In the genomic region with DNA sequence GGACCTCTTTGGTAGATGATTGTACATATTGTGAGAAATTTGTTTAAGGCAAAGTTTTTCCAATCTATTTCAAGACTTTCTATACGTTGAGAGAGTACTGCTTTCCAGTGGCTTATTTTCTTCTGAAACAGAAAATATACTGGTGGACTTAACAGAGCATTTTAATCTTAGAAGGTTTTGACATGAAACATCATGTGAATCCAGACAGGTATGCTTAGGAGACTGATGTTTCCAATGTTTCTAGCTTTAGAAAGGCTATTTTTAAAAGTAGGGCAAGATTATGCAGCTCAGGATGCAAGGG, we compare ENCODE assay signal across 11 cellular contexts.
DNase-seq lines count a peak whose midpoint lies in the region; ATAC-seq and TF ChIP-seq lines count a peak whose summit lies in the region.
"Had no signal": no experiment of that assay in that cellular context is flagged by ENCODE, and none has a peak within 500 bp of the region (broad histone marks: within the 10 kb centered on the region; RNA-seq: fewer than 3 reads in every experiment).

No MANE protein-coding gene starts in this region.

- CTCF ChIA-PET in WTC11 (lab: Charles Lee), result interaction anchor here (0.6 to 1.6 kb wide), 18 partner anchors 9 to 950 kb away, joined by 3 to 12 read pairs (median 4); no protein-coding TSS in a partner anchor

- no peak overlapping the region for H3K27ac Mint-ChIP-seq in WTC11
- peak overlapping the region; percentile 88 to 96 (median 94) for H3K27ac Mint-ChIP-seq in immature natural killer cell

- H3K4me1 Mint-ChIP-seq in WTC11 (peaks cover 57% of the 10 kb centered on the region), immature natural killer cell (peaks cover 83 to 98% of the 10 kb centered on the region in 2 donors)

- H3K4me3 Mint-ChIP-seq in WTC11, result no peak overlapping the region
- peak overlapping the region; percentile 45 to 96 (median 92) for H3K4me3 Mint-ChIP-seq in immature natural killer cell

- H3K27ac ChIP-seq in cardiac muscle cell (peak overlapping the region; percentile 93), tibial artery (peak overlapping the region; percentile 23 to 86)

- TF ChIP-seq CTCF in cardiac muscle cell (IDR thresholded peaks at IDR 0.05; ENCODE audit: low read depth, low read length) (no peak), WTC11 (IDR thresholded peaks at IDR 0.05) (no peak), tibial artery (IDR thresholded peaks at IDR 0.05) (no peak)

- H3K27me3 Mint-ChIP-seq in WTC11 (ENCODE audit: low read depth) (no peaks in the 10 kb centered on the region), immature natural killer cell (ENCODE audit: low read depth in 3 of 3) (peaks cover 4 to 20% (median 10%) of the 10 kb centered on the region in 3 donors)

- H3K36me3 ChIP-seq in cardiac muscle cell (peaks cover 3% of the 10 kb centered on the region), tibial artery (peaks cover 28 to 40% (median 30%) of the 10 kb centered on the region in 3 donors)

- H3K27me3 ChIP-seq in cardiac muscle cell, result no peaks in the 10 kb centered on the region
- no peaks in the 10 kb centered on the region for H3K27me3 ChIP-seq in tibial artery
- H3K27me3 ChIP-seq: MG63 had no signal

- H3K9me3 ChIP-seq in cardiac muscle cell (ENCODE audit: low read depth) (no peaks in the 10 kb centered on the region), tibial artery (no peaks in the 10 kb centered on the region)
- H3K9me3 ChIP-seq: MG63 had no signal

- H3K4me3 ChIP-seq in cardiac muscle cell, result no peak overlapping the region
- H3K4me3 ChIP-seq in tibial artery, result no peak overlapping the region
- H3K4me3 ChIP-seq: lung, MG63 had no signal

- DNase-seq in cardiac muscle cell (ENCODE audit: low read depth in 1 of 2, low spot score in 1 of 2) (no peak), left cardiac atrium (no peak), WTC11 (ENCODE audit: low spot score) (no peak), immature natural killer cell (no peak), tibial artery (no peak)
- DNase-seq in stimulated activated CD4-positive, alpha-beta T cell treated with anti-CD3 and anti-CD28 coated beads, Interleukin-2, amount 100 ng/mL, for 24 hours, result no peak
- no peak for DNase-seq in stimulated activated CD4-positive, alpha-beta T cell treated with anti-CD3 and anti-CD28 coated beads, Interleukin-2, amount 100 ng/mL, for 48 hours
- DNase-seq: activated CD8-positive, alpha-beta memory T cell treated with anti-CD3 and anti-CD28 coated beads, Interleukin-2, amount 50 U/mL, for 4 hours; MG63 had no signal

- H3K4me1 ChIP-seq in cardiac muscle cell (ENCODE audit: low read depth) (peaks cover 34% of the 10 kb centered on the region), tibial artery (peaks cover 0 to 89% (median 47%) of the 10 kb centered on the region in 4 donors)

- H3K36me3 Mint-ChIP-seq in WTC11 (0 out of 2 replicates have a peak, but pooled peaks cover 4% of the 10 kb centered on the region), immature natural killer cell (peaks cover 12 to 20% (median 14%) of the 10 kb centered on the region in 3 donors)

- no peak for ATAC-seq in left cardiac atrium
- no peak for ATAC-seq in WTC11
- no peak for ATAC-seq in SK-N-SH treated with all-trans-retinoic acid at 6 μM for 48 hours

- intact Hi-C loops in left cardiac atrium (cut with DNase I) (loop anchor here (1.0 to 5.0 kb wide), 4 partner anchors 174 to 720 kb away; no protein-coding TSS in a partner anchor), tibial artery (cut with DNase I; ENCODE audit: low total_unique reads) (loop anchor here (5.0 kb wide), 2 partner anchors 176 to 676 kb away; no protein-coding TSS in a partner anchor)

- POLR2A ChIA-PET in WTC11 (lab: Charles Lee), result no interaction called here

- no peaks in the 10 kb centered on the region for H3K9me3 Mint-ChIP-seq in WTC11
- H3K9me3 Mint-ChIP-seq in immature natural killer cell, result no peaks in the 10 kb centered on the region

TF ChIP-seq in WTC11, 78 proteins besides CTCF, POLR2A, EP300 and RAD21 (continues in another document):
- no peak for TF ChIP-seq ERG (CRISPR knock-in tag; IDR thresholded peaks at IDR 0.05)
- TF ChIP-seq FOXK1 (CRISPR knock-in tag; IDR thresholded peaks at IDR 0.05), result no peak
- no peak for TF ChIP-seq SMAD4 (CRISPR knock-in tag; IDR thresholded peaks at IDR 0.05)
- no peak for TF ChIP-seq NFE2L1 (CRISPR knock-in tag; IDR thresholded peaks at IDR 0.05)
- no peak for TF ChIP-seq ZNF396 (CRISPR knock-in tag; IDR thresholded peaks at IDR 0.05; ENCODE audit: borderline replicate concordance)
- TF ChIP-seq, protein P1, sequence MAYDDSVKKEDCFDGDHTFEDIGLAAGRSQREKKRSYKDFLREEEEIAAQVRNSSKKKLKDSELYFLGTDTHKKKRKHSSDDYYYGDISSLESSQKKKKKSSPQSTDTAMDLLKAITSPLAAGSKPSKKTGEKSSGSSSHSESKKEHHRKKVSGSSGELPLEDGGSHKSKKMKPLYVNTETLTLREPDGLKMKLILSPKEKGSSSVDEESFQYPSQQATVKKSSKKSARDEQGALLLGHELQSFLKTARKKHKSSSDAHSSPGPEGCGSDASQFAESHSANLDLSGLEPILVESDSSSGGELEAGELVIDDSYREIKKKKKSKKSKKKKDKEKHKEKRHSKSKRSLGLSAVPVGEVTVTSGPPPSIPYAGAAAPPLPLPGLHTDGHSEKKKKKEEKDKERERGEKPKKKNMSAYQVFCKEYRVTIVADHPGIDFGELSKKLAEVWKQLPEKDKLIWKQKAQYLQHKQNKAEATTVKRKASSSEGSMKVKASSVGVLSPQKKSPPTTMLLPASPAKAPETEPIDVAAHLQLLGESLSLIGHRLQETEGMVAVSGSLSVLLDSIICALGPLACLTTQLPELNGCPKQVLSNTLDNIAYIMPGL (CRISPR knock-in tag; IDR thresholded peaks at IDR 0.05), result 0 out of 2 replicates have a peak, but pooled peaks have one; percentile 27

TF ChIP-seq in SK-N-SH treated with all-trans-retinoic acid at 6 μM for 48 hours, 23 proteins besides CTCF, POLR2A, EP300 and RAD21:
- TF ChIP-seq ARNTL (CRISPR knock-in tag; IDR thresholded peaks at IDR 0.05; ENCODE audit: borderline replicate concordance, low read depth) (no peak), ZFP30 (CRISPR knock-in tag; IDR thresholded peaks at IDR 0.05) (no peak), ZFP3 (CRISPR knock-in tag; IDR thresholded peaks at IDR 0.05) (no peak), ZC3H10 (CRISPR knock-in tag; IDR thresholded peaks at IDR 0.05) (no peak)
